Comparison of ENCODE assay signal across 1 cellular context in the genomic region with DNA sequence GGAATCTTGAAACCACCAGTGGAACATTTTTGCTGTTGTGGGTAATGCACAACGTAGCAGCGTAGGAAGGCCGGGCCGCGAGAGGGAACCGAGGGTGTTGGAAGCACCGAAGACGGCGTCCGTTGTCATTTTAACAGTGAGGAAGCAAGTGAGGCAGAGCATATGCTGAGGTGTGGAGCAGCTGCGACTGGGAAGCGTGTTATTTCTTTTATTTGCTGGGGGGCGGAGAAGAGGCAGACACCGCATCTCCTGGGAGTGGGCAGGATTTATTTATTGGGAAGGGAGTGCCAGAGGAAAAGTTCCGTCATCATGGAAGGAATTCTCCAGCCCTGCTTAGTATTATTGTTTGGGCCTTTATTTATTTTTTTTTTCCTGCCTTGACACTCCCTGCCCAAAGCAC.
TF ChIP-seq lines count a peak whose summit lies in the region.

No MANE protein-coding gene starts in this region.

TF ChIP-seq in IMR-90, 13 proteins besides CTCF, POLR2A, EP300 and RAD21 (continued from another document):
- TF ChIP-seq, protein P1, sequence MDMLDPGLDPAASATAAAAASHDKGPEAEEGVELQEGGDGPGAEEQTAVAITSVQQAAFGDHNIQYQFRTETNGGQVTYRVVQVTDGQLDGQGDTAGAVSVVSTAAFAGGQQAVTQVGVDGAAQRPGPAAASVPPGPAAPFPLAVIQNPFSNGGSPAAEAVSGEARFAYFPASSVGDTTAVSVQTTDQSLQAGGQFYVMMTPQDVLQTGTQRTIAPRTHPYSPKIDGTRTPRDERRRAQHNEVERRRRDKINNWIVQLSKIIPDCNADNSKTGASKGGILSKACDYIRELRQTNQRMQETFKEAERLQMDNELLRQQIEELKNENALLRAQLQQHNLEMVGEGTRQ (IDR thresholded peaks at IDR 0.05; ENCODE audit: low read depth, low read length) = no peak
TF ChIP-seq in IMR-90: peak in this region for 0.
